8 cellular contexts compared by ENCODE assay signal in genomic region chr13:48533207-48533499, GRCh38. TPM values are rescaled to one million over a fixed set of nuclear protein-coding genes. Genes with fewer than 3 reads are reported as not detected.
DNase-seq lines count a peak whose midpoint lies in the region; ATAC-seq and TF ChIP-seq lines count a peak whose summit lies in the region.

No MANE protein-coding gene starts in this region.

- intact Hi-C loops in aorta (cut with DNase I), result loop anchor here (5.0 to 10.0 kb wide), 4 partner anchors 39 to 488 kb away; no protein-coding TSS in a partner anchor

- no peaks in the 10 kb centered on the region for H3K36me3 Mint-ChIP-seq in activated naive CD4-positive, alpha-beta T cell treated with anti-CD3 and anti-CD28 coated beads, Interleukin-2, amount 50 U/mL, for 24 hours
- H3K36me3 Mint-ChIP-seq in mesothelial cell of epicardium, result no peaks in the 10 kb centered on the region

- H3K27ac ChIP-seq in aorta (ENCODE audit: low read depth in 1 of 2, low read length in 2 of 2), result peak overlapping the region; percentile 58 to 68

- peak overlapping the region; percentile 95 for H3K27ac Mint-ChIP-seq in activated naive CD4-positive, alpha-beta T cell treated with anti-CD3 and anti-CD28 coated beads, Interleukin-2, amount 50 U/mL, for 24 hours
- H3K27ac Mint-ChIP-seq in mesothelial cell of epicardium, result peak overlapping the region; percentile 96

- WGBS in aorta, 2 donors, result 3 to 4% methylated on average over 7 to 16 of the region's 16 CpGs

- H3K27me3 ChIP-seq in aorta (ENCODE audit: control insufficient read depth in 1 of 2, insufficient read depth in 2 of 2, low read length in 1 of 2), result no peaks in the 10 kb centered on the region

- H3K4me3 Mint-ChIP-seq in activated naive CD4-positive, alpha-beta T cell treated with anti-CD3 and anti-CD28 coated beads, Interleukin-2, amount 50 U/mL, for 24 hours, result peak overlapping the region; percentile 95
- H3K4me3 Mint-ChIP-seq in mesothelial cell of epicardium, result peak overlapping the region; percentile 85

- DNase-seq in activated naive CD4-positive, alpha-beta T cell treated with Interleukin-2 at 50 U/mL for 16 hours, result no peak
- DNase-seq in choroid plexus epithelial cell (ENCODE audit: low read depth) (peak; percentile 10), mesothelial cell of epicardium (ENCODE audit: low spot score in 2 of 2, unreplicated experiment in 2 of 2) (no peak), aorta (no peak), HCEC 1CT (no peak)
- no peak for DNase-seq in activated CD8-positive, alpha-beta memory T cell treated with anti-CD3 and anti-CD28 coated beads for 24 hours

- H3K4me1 ChIP-seq in aorta (ENCODE audit: control insufficient read depth in 1 of 2, insufficient read depth in 2 of 2, low read length in 2 of 2), result peaks cover 0 to 3% of the 10 kb centered on the region in 2 donors

- TF ChIP-seq CTCF in choroid plexus epithelial cell (conservative IDR thresholded peaks at IDR 0.05; ENCODE audit: low read depth, low read length) (no peak), mesothelial cell of epicardium (IDR thresholded peaks at IDR 0.05; ENCODE audit: unreplicated experiment) (no peak)

- H3K27me3 Mint-ChIP-seq in activated naive CD4-positive, alpha-beta T cell treated with anti-CD3 and anti-CD28 coated beads, Interleukin-2, amount 50 U/mL, for 24 hours, result no peaks in the 10 kb centered on the region
- no peaks in the 10 kb centered on the region for H3K27me3 Mint-ChIP-seq in mesothelial cell of epicardium (ENCODE audit: low read depth)

- peak overlapping the region; percentile 91 for H3K4me3 ChIP-seq in choroid plexus epithelial cell (ENCODE audit: low read depth, low read length)
- peak overlapping the region; percentile 22 to 55 for H3K4me3 ChIP-seq in aorta (ENCODE audit: low read length in 2 of 2)

- peak; percentile 17 for ATAC-seq in aorta (ENCODE audit: low FRiP score)
- no peak for ATAC-seq in GM21447 (IDR thresholded peaks at IDR 0.05; ENCODE audit: unreplicated experiment)

- peaks cover 5% of the 10 kb centered on the region for H3K9me3 Mint-ChIP-seq in activated naive CD4-positive, alpha-beta T cell treated with anti-CD3 and anti-CD28 coated beads, Interleukin-2, amount 50 U/mL, for 24 hours
- H3K9me3 Mint-ChIP-seq in mesothelial cell of epicardium, result peaks cover 12% of the 10 kb centered on the region

- peaks cover 31% of the 10 kb centered on the region for H3K4me1 Mint-ChIP-seq in activated naive CD4-positive, alpha-beta T cell treated with anti-CD3 and anti-CD28 coated beads, Interleukin-2, amount 50 U/mL, for 24 hours
- peaks cover 23% of the 10 kb centered on the region for H3K4me1 Mint-ChIP-seq in mesothelial cell of epicardium

- H3K9me3 ChIP-seq in aorta (ENCODE audit: control insufficient read depth, low read length), result no peaks in the 10 kb centered on the region

- no peaks in the 10 kb centered on the region for H3K36me3 ChIP-seq in aorta (ENCODE audit: control insufficient read depth in 1 of 2, insufficient read depth in 2 of 2, low read length in 1 of 2)

RNA-seq across cellular contexts. Expression of gene RCBTB2, which starts 0.3 kb away (rescaled TPM):
- total RNA-seq in mesothelial cell of epicardium (20.3 to 21.6 TPM (median 20.6 TPM) in 3 replicates), aorta (10 to 100 TPM; 12.6 to 25.7 TPM)
- 10 to 100 TPM; 10.9 to 19.8 TPM for polyA plus RNA-seq in aorta
